In genomic region chr18:8721716-8722115, GRCh38 we compare ENCODE assay signal across 15 cellular contexts. TPM values are rescaled to one million over a fixed set of nuclear protein-coding genes. Genes with fewer than 3 reads are reported as not detected.
DNase-seq lines count a peak whose midpoint lies in the region; TF ChIP-seq lines count a peak whose summit lies in the region.
"Had no signal": no experiment of that assay in that cellular context is flagged by ENCODE, and none has a peak within 500 bp of the region (broad histone marks: within the 10 kb centered on the region; RNA-seq: fewer than 3 reads in every experiment).

No MANE protein-coding gene starts in this region.

- TF ChIP-seq CTCF in A673 (conservative IDR thresholded peaks at IDR 0.05; ENCODE audit: low read depth, low read length) (no peak), brain (conservative IDR thresholded peaks at IDR 0.05) (no peak)

- peaks cover 0 to 11% (median 4%) of the 10 kb centered on the region in 5 experiments for H3K9me3 Mint-ChIP-seq in brain
- H3K9me3 Mint-ChIP-seq: activated T-helper 1 cell treated with anti-CD3 and anti-CD28 coated beads, Interleukin-12 subunit alpha, Interleukin-12 subunit beta, Interleukin-2, Interleukin-4 antibody, amounts not matched to agents 30 ng/mL and 10 ng/mL and 1 ng/mL, durations not matched to agents 14 hours and 24 hours and 36 hours had no signal

- peaks cover 81% of the 10 kb centered on the region for H3K36me3 Mint-ChIP-seq in brain

- DNase-seq in A673 (ENCODE audit: low spot score) = peak; percentile 58
- peak; percentile 64 for DNase-seq in HT-29 (ENCODE audit: low spot score)
- peak; percentile 80 for DNase-seq in islet precursor cell
- no peak for DNase-seq in NCI-H1048 (lab: John Stamatoyannopoulos, UW)
- DNase-seq in activated CD8-positive, alpha-beta memory T cell treated with anti-CD3 and anti-CD28 coated beads, Interleukin-2, amount 50 U/mL, for 4 hours = no peak
- no peak for DNase-seq in NK-92 (lab: John Stamatoyannopoulos, UW; ENCODE audit: unreplicated experiment)
- DNase-seq in COLO668 (lab: John Stamatoyannopoulos, UW; ENCODE audit: unreplicated experiment) = no peak
- DNase-seq: activated CD4-positive, alpha-beta T cell treated with anti-CD3 and anti-CD28 coated beads for 36 hours; AML-193; central memory CD4-positive, alpha-beta T cell; left cardiac atrium; NCI-H524 treated with DMSO at 0.1 percent for 48 hours had no signal

- no TSS peak for BruUV-seq in A673 (replicated peaks; lab: Mats Ljungman, UMichigan)

- CTCF ChIA-PET in A673 (lab: Charles Lee) = no interaction called here

- H3K27me3 ChIP-seq in A673 (replicated peaks; ENCODE audit: insufficient read depth, low read depth, low read length, poor library complexity) = no peaks in the 10 kb centered on the region
- H3K27me3 ChIP-seq: vagina had no signal

- peaks cover 36% of the 10 kb centered on the region for H3K4me1 Mint-ChIP-seq in brain
- H3K4me1 Mint-ChIP-seq: activated CD4-positive, alpha-beta T cell treated with anti-CD3 and anti-CD28 coated beads for 36 hours had no signal

- H3K36me3 ChIP-seq in A673 (ENCODE audit: insufficient read depth, low read length, poor library complexity, severe bottlenecking) = no peaks in the 10 kb centered on the region
- H3K36me3 ChIP-seq: vagina had no signal

- no peak overlapping the region for H3K4me3 ChIP-seq in A673 (ENCODE audit: low read depth, low read length, poor library complexity, severe bottlenecking)
- H3K4me3 ChIP-seq: vagina had no signal

- peaks cover 3% of the 10 kb centered on the region for H3K27me3 Mint-ChIP-seq in brain

- no peaks in the 10 kb centered on the region for H3K9me3 ChIP-seq in A673 (ENCODE audit: low read depth, low read length, poor library complexity, severe bottlenecking)
- H3K9me3 ChIP-seq: vagina had no signal

- intact Hi-C loops in A673 (cut with micrococcal nuclease; ENCODE audit: unreplicated experiment) = loop anchor here (10.0 kb wide), 1 partner anchor 93 kb away; no protein-coding TSS in a partner anchor

- H3K4me3 Mint-ChIP-seq in brain = no peak overlapping the region
- H3K4me3 Mint-ChIP-seq: activated CD4-positive, alpha-beta T cell treated with anti-CD3 and anti-CD28 coated beads for 36 hours; activated T-helper 1 cell treated with anti-CD3 and anti-CD28 coated beads, Interleukin-12 subunit alpha, Interleukin-12 subunit beta, Interleukin-2, Interleukin-4 antibody, amounts not matched to agents 30 ng/mL and 10 ng/mL and 1 ng/mL, durations not matched to agents 14 hours and 24 hours and 36 hours had no signal

- POLR2A ChIA-PET in A673 (lab: Charles Lee; ENCODE audit: low non-redundant PET) = no interaction called here

- no peak overlapping the region for H3K27ac ChIP-seq in A673 (ENCODE audit: low read depth, low read length, poor library complexity, severe bottlenecking)
- H3K27ac ChIP-seq: vagina had no signal

- H3K4me1 ChIP-seq in A673 (ENCODE audit: insufficient read depth, low read length, poor library complexity, severe bottlenecking) = no peaks in the 10 kb centered on the region
- H3K4me1 ChIP-seq: vagina had no signal

- H3K27ac Mint-ChIP-seq in brain = peak overlapping the region in 4 of 5 experiments; percentile 32 to 62 (median 54)
- H3K27ac Mint-ChIP-seq: activated CD4-positive, alpha-beta T cell treated with anti-CD3 and anti-CD28 coated beads for 36 hours; activated T-helper 1 cell treated with anti-CD3 and anti-CD28 coated beads, Interleukin-12 subunit alpha, Interleukin-12 subunit beta, Interleukin-2, Interleukin-4 antibody, amounts not matched to agents 30 ng/mL and 10 ng/mL and 1 ng/mL, durations not matched to agents 14 hours and 24 hours and 36 hours had no signal

RNA-seq across cellular contexts. Expression of gene MTCL1, which starts 16.4 kb away (rescaled TPM):
- 8.9 and 11.2 TPM in 2 replicates for total RNA-seq in A673 (2021)
- 21.1 and 22.2 TPM in 2 replicates for total RNA-seq in HT-29 (2014; rRNA removed; shearing (Covaris generic))
- polyA plus RNA-seq in brain (ENCODE audit: insufficient read depth, low read depth, low replicate concordance) = 26.5 TPM

Comparison
In these comparisons a context has a peak if more than half of its experiments do, and no peak if none do; other contexts are left out.
1. DNase-seq: peak in A673 (single experiment), HT-29 (single experiment) and islet precursor cell (single experiment); none in NCI-H1048 (single experiment), activated CD8-positive, alpha-beta memory T cell treated with anti-CD3 and anti-CD28 coated beads, Interleukin-2, amount 50 U/mL, for 4 hours (single experiment), NK-92 (single experiment) and COLO668 (single experiment).